10 cellular contexts compared by ENCODE assay signal in genomic region chr1:220877348-220878095, GRCh38. TPM values are rescaled to one million over a fixed set of nuclear protein-coding genes. Genes with fewer than 3 reads are reported as not detected.
DNase-seq lines count a peak whose midpoint lies in the region; ATAC-seq and TF ChIP-seq lines count a peak whose summit lies in the region.
"Had no signal": no experiment of that assay in that cellular context is flagged by ENCODE, and none has a peak within 500 bp of the region (broad histone marks: within the 10 kb centered on the region; RNA-seq: fewer than 3 reads in every experiment).

No MANE protein-coding gene starts in this region.

- H3K27me3 Mint-ChIP-seq in T-helper 17 cell: peaks cover 89% of the 10 kb centered on the region

- 9% methylated on average over 27 of the region's 28 CpGs for WGBS in hepatocyte (ENCODE audit: low lambda C conversion rate, missing lambda C conversion rate)

- H3K36me3 ChIP-seq in hepatocyte (replicated peaks; ENCODE audit: insufficient read depth, low read depth): no peaks in the 10 kb centered on the region
- H3K36me3 ChIP-seq in rectal smooth muscle tissue (ENCODE audit: control insufficient read depth, insufficient read depth, low read length): peaks cover 10% of the 10 kb centered on the region

- H3K27ac Mint-ChIP-seq in T-helper 17 cell: no peak overlapping the region

- H3K79me2 ChIP-seq in hepatocyte: no peaks in the 10 kb centered on the region

- no peak for ATAC-seq in T-helper 17 cell
- no peak for ATAC-seq in HG02852 (IDR thresholded peaks at IDR 0.05; ENCODE audit: unreplicated experiment)
- no peak for ATAC-seq in HG03520 (IDR thresholded peaks at IDR 0.05; ENCODE audit: unreplicated experiment)

- no peak overlapping the region for H3K4me3 ChIP-seq in hepatocyte
- peak overlapping the region; percentile 58 for H3K4me3 ChIP-seq in rectal smooth muscle tissue (ENCODE audit: low read length)

- H3K9me3 ChIP-seq in T-helper 17 cell (ENCODE audit: control insufficient read depth, low read length, poor library complexity, severe bottlenecking): no peaks in the 10 kb centered on the region
- no peaks in the 10 kb centered on the region for H3K9me3 ChIP-seq in hepatocyte (ENCODE audit: low read depth)

- peak; percentile 49 for DNase-seq in HCEC 1CT
- no peak for DNase-seq in T-helper 17 cell
- no peak for DNase-seq in hepatocyte (ENCODE audit: low spot score)
- no peak for DNase-seq in iPS-NIHi7 (ENCODE audit: extremely low spot score)
- no peak for DNase-seq in RPMI8226
- DNase-seq: GM23248, SHP77 had no signal

- H3K4me3 Mint-ChIP-seq in T-helper 17 cell: peak overlapping the region; percentile 89

- TF ChIP-seq CTCF in hepatocyte (IDR thresholded peaks at IDR 0.05; ENCODE audit: poor library complexity): no peak

- H3K27me3 ChIP-seq in hepatocyte: peaks cover 81% of the 10 kb centered on the region
- H3K27me3 ChIP-seq in rectal smooth muscle tissue (ENCODE audit: control insufficient read depth, insufficient read depth, low read length): peaks cover 2% of the 10 kb centered on the region

- H3K9ac ChIP-seq in rectal smooth muscle tissue (ENCODE audit: low read length): peak overlapping the region; percentile 66

- peaks cover 28% of the 10 kb centered on the region for H3K4me1 Mint-ChIP-seq in T-helper 17 cell

- peaks cover 5% of the 10 kb centered on the region for H3K36me3 Mint-ChIP-seq in T-helper 17 cell (ENCODE audit: low read depth)

- H4K20me1 ChIP-seq in hepatocyte (ENCODE audit: insufficient read depth, poor library complexity, severe bottlenecking): no peaks in the 10 kb centered on the region

- H3K4me1 ChIP-seq in hepatocyte (ENCODE audit: insufficient read depth): peaks cover 40% of the 10 kb centered on the region
- peaks cover 27% of the 10 kb centered on the region for H3K4me1 ChIP-seq in rectal smooth muscle tissue (ENCODE audit: control insufficient read depth, insufficient read depth, low read length)

- peak overlapping the region; percentile 100 for H3K4me2 ChIP-seq in hepatocyte

- peak overlapping the region; percentile 68 for H2AFZ ChIP-seq in hepatocyte

- no peaks in the 10 kb centered on the region for H3K9me2 ChIP-seq in hepatocyte (replicated peaks; ENCODE audit: insufficient read depth)

- no peak overlapping the region for H3K27ac ChIP-seq in hepatocyte
- H3K27ac ChIP-seq in rectal smooth muscle tissue (ENCODE audit: low read depth, low read length): peak overlapping the region; percentile 96
- H3K27ac ChIP-seq: GM23248 had no signal

RNA-seq across cellular contexts. Expression of gene HLX, which starts 1.7 kb away (rescaled TPM):
- total RNA-seq in T-helper 17 cell: under 1 TPM; 0.26 to 0.94 TPM
- 1.2 and 1.4 TPM in 2 replicates for total RNA-seq in hepatocyte
- 5.9 and 6.1 TPM in 2 replicates for polyA plus RNA-seq in hepatocyte
